8 cellular contexts compared by ENCODE assay signal in genomic region chr13:81171065-81171647, GRCh38.
DNase-seq lines count a peak whose midpoint lies in the region; ATAC-seq and TF ChIP-seq lines count a peak whose summit lies in the region.

No MANE protein-coding gene starts in this region.

- DNase-seq in NCI-H2171 treated with DMSO at 0.1 percent for 48 hours (lab: John Stamatoyannopoulos, UW) (peak; percentile 43), NCI-H2171 (lab: John Stamatoyannopoulos, UW) (no peak), RWPE2 (ENCODE audit: low spot score) (no peak), glomerular endothelial cell (ENCODE audit: extremely low read depth, low read depth, low spot score) (peak; percentile 5)
- DNase-seq in activated effector memory CD4-positive, alpha-beta T cell treated with Interleukin-2 at 50 U/mL for 16 hours = no peak
- no peak for DNase-seq in stimulated activated CD4-positive, alpha-beta T cell treated with anti-CD3 and anti-CD28 coated beads, Interleukin-1b, Interleukin-23, amount 100 ng/mL, for 48 hours

- peak; percentile 83 for TF ChIP-seq CTCF in RWPE2 (IDR thresholded peaks at IDR 0.05; ENCODE audit: poor library complexity, severe bottlenecking)

- H3K4me1 ChIP-seq in RWPE2 (ENCODE audit: insufficient read depth, poor library complexity, severe bottlenecking) = no peaks in the 10 kb centered on the region

- no peak overlapping the region for H3K27ac ChIP-seq in RWPE2 (ENCODE audit: poor library complexity, severe bottlenecking)

- H3K36me3 ChIP-seq in RWPE2 (ENCODE audit: low read depth) = no peaks in the 10 kb centered on the region

- H3K9me3 ChIP-seq in RWPE2 (ENCODE audit: severe bottlenecking) = no peaks in the 10 kb centered on the region

- no peaks in the 10 kb centered on the region for H3K27me3 ChIP-seq in RWPE2 (ENCODE audit: insufficient read depth, poor library complexity, severe bottlenecking)

- H3K4me3 ChIP-seq in RWPE2 (ENCODE audit: severe bottlenecking) = no peak overlapping the region

- ATAC-seq in HG03432 (IDR thresholded peaks at IDR 0.05; ENCODE audit: unreplicated experiment) (peak; percentile 81), RWPE2 (ENCODE audit: low read depth) (no peak), GM21737 (IDR thresholded peaks at IDR 0.05; ENCODE audit: unreplicated experiment) (no peak)

Comparison
In these comparisons a context has a peak if more than half of its experiments do, and no peak if none do; other contexts are left out.
1. DNase-seq: peak in NCI-H2171 treated with DMSO at 0.1 percent for 48 hours (single experiment) and glomerular endothelial cell (single experiment); none in NCI-H2171 (single experiment), RWPE2 (single experiment), activated effector memory CD4-positive, alpha-beta T cell treated with Interleukin-2 at 50 U/mL for 16 hours (single experiment) and stimulated activated CD4-positive, alpha-beta T cell treated with anti-CD3 and anti-CD28 coated beads, Interleukin-1b, Interleukin-23, amount 100 ng/mL, for 48 hours (single experiment).